In genomic region chr14:88189040-88189839, GRCh38 we compare ENCODE assay signal across 8 cellular contexts.
A peak's percentile ranks its signal among the peaks of the same experiment; 100 is the strongest.
DNase-seq lines count a peak whose midpoint lies in the region; ATAC-seq and TF ChIP-seq lines count a peak whose summit lies in the region.

No MANE protein-coding gene starts in this region.

- H3K36me3 Mint-ChIP-seq in Caco-2 (ENCODE audit: insufficient read depth, unreplicated experiment) (no peaks in the 10 kb centered on the region), nephron progenitor cell (ENCODE audit: low read depth) (no peaks in the 10 kb centered on the region)

- DNase-seq in Caco-2 (peak; percentile 88 to 90), HK-2 (ENCODE audit: unreplicated experiment) (peak; percentile 52), NCI-H748 (lab: John Stamatoyannopoulos, UW; ENCODE audit: unreplicated experiment) (peak; percentile 92), fibroblast of the aortic adventitia (ENCODE audit: low read depth) (peak; percentile 94), nephron progenitor cell (peak; percentile 75), tibial nerve (ENCODE audit: low spot score in 2 of 2) (peak; percentile 50 to 98)
- peak; percentile 3 for DNase-seq in activated CD8-positive, alpha-beta memory T cell treated with anti-CD3 and anti-CD28 coated beads, Interleukin-2, amount 50 U/mL, for 1 hour (ENCODE audit: extremely low read depth)

- H3K27me3 Mint-ChIP-seq in Caco-2 (ENCODE audit: insufficient read depth, unreplicated experiment) = no peaks in the 10 kb centered on the region
- H3K27me3 Mint-ChIP-seq in nephron progenitor cell (ENCODE audit: low read depth, poor library complexity) = peaks cover 8% of the 10 kb centered on the region

- H3K9me3 ChIP-seq in Caco-2 = no peaks in the 10 kb centered on the region
- H3K9me3 ChIP-seq in tibial nerve = no peaks in the 10 kb centered on the region

- H3K27me3 ChIP-seq in Caco-2 (replicated peaks; ENCODE audit: control insufficient read depth, insufficient read depth, low read length) (no peaks in the 10 kb centered on the region), tibial nerve (peaks cover 0 to 6% of the 10 kb centered on the region in 2 donors)

- no peak for TF ChIP-seq POLR2A in tibial nerve (IDR thresholded peaks at IDR 0.05)

- H3K4me3 Mint-ChIP-seq in Caco-2 (ENCODE audit: unreplicated experiment) (peak overlapping the region; percentile 71), nephron progenitor cell (peak overlapping the region; percentile 79)

- CTCF ChIA-PET in Caco-2 (lab: Charles Lee) = interaction anchor here (0.6 to 3.5 kb wide), 35 partner anchors 10 to 371 kb away, joined by 3 to 124 read pairs (median 4); partner anchors contain the start of genes GALC, PTPN21 and SPATA7

- 15 to 20% methylated on average over 18 of the region's 18 CpGs for WGBS in tibial nerve, 2 donors

- H3K9me3 Mint-ChIP-seq in Caco-2 (ENCODE audit: unreplicated experiment) (no peaks in the 10 kb centered on the region), nephron progenitor cell (no peaks in the 10 kb centered on the region)

- TF ChIP-seq CTCF in Caco-2 (IDR thresholded peaks at IDR 0.05; ENCODE audit: insufficient read depth in 1 of 2, low read depth in 1 of 2, low read length in 1 of 2, severe bottlenecking in 1 of 2, unreplicated experiment in 1 of 2) (peak; percentile 60 to 66), fibroblast of the aortic adventitia (IDR thresholded peaks at IDR 0.05; ENCODE audit: insufficient read depth, low read length) (peak; percentile 73), nephron progenitor cell (IDR thresholded peaks at IDR 0.05) (peak; percentile 63), tibial nerve (IDR thresholded peaks at IDR 0.05) (peak; percentile 31 to 49 (median 45))

- POLR2A ChIA-PET in Caco-2 (lab: Charles Lee) = no interaction called here

- TF ChIP-seq EP300 in tibial nerve (IDR thresholded peaks at IDR 0.05) = no peak

- H3K4me1 Mint-ChIP-seq in Caco-2 (ENCODE audit: low read depth, unreplicated experiment) = peaks cover 15% of the 10 kb centered on the region
- peaks cover 24% of the 10 kb centered on the region for H3K4me1 Mint-ChIP-seq in nephron progenitor cell

- peak overlapping the region; percentile 70 for H3K27ac Mint-ChIP-seq in Caco-2 (ENCODE audit: unreplicated experiment)
- H3K27ac Mint-ChIP-seq in nephron progenitor cell = peak overlapping the region; percentile 79

- peak; percentile 90 for ATAC-seq in GM19395 (IDR thresholded peaks at IDR 0.05; ENCODE audit: unreplicated experiment)

- BruUV-seq in Caco-2 (replicated peaks; lab: Mats Ljungman, UMichigan) = no TSS peak

- H3K36me3 ChIP-seq in Caco-2 (ENCODE audit: control insufficient read depth, insufficient read depth, low read length) = no peaks in the 10 kb centered on the region
- no peaks in the 10 kb centered on the region for H3K36me3 ChIP-seq in tibial nerve

- intact Hi-C loops in Caco-2 (cut with micrococcal nuclease; ENCODE audit: unreplicated experiment) = loop anchor here (1.0 to 2.0 kb wide), 8 partner anchors 45 to 371 kb away; partner anchors contain the start of gene SPATA7

- peak overlapping the region; percentile 6; the same call in 1 of the 2 replicates for H3K4me3 ChIP-seq in Caco-2 (ENCODE audit: low read depth, low read length)
- no peak overlapping the region for H3K4me3 ChIP-seq in fibroblast of the aortic adventitia (ENCODE audit: low read depth, low read length)
- peak overlapping the region in 3 of 4 donors; percentile 8 to 18 (median 10) for H3K4me3 ChIP-seq in tibial nerve

- H3K4me1 ChIP-seq in Caco-2 (peaks cover 16% of the 10 kb centered on the region), tibial nerve (peaks cover 0 to 13% (median 2%) of the 10 kb centered on the region in 4 donors)

- H3K27ac ChIP-seq in tibial nerve = no peak overlapping the region

Comparison
In these comparisons a context has a peak if more than half of its experiments do, and no peak if none do; other contexts are left out.
1. DNase-seq: peak in every context shown above with its lines; median percentile 94 in fibroblast of the aortic adventitia; 92 in NCI-H748; 89 in Caco-2; 75 in nephron progenitor cell; 74 in tibial nerve; 52 in HK-2; 3 in activated CD8-positive, alpha-beta memory T cell treated with anti-CD3 and anti-CD28 coated beads, Interleukin-2, amount 50 U/mL, for 1 hour.